ENCODE assay signal across 1 cellular context in genomic region chr1:151593651-151594625, GRCh38.
TF ChIP-seq lines count a peak whose summit lies in the region.

No MANE protein-coding gene starts in this region.

TF ChIP-seq in neural cell, 6 proteins besides CTCF, POLR2A, EP300 and RAD21:
- TF ChIP-seq SMC3 (conservative IDR thresholded peaks at IDR 0.05; ENCODE audit: poor library complexity) (peak; percentile 91), MXI1 (conservative IDR thresholded peaks at IDR 0.05; ENCODE audit: poor library complexity, severe bottlenecking) (no peak), TAF1 (IDR thresholded peaks at IDR 0.05; ENCODE audit: low read depth) (peak; percentile 53)
